In the genomic region with DNA sequence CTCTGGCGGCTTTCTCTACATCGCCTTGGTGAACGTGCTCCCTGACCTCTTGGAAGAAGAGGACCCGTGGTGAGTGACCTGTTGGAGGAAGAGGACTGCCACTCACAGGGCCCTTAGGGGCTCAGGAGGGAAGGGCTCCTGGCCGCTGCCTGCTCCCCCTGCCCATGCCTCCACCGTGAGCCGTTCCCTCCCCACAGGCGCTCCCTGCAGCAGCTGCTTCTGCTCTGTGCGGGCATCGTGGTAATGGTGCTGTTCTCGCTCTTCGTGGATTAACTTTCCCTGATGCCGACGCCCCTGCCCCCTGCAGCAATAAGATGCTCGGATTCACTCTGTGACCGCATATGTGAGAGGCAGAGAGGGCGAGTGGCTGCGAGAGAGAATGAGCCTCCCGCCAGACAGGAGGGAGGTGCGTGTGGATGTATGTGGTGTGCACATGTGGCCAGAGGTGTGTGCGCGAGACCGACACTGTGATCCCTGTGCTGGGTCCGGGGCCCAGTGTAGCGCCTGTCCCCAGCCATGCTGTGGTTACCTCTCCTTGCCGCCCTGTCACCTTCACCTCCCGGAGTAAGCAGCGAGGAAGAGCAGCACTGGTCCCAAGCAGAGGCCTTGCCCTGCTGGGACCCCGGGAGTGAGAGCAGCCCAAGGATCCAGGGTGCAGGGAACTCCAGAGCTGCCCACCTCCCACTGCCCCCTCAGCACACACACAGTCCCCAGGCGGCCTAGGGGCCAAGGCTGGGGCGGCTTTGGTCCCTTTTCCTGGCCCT, we compare ENCODE assay signal across 11 cellular contexts. TPM values are rescaled to one million over a fixed set of nuclear protein-coding genes. Genes with fewer than 3 reads are reported as not detected.
A peak's percentile ranks its signal among the peaks of the same experiment; 100 is the strongest.
DNase-seq lines count a peak whose midpoint lies in the region; ATAC-seq and TF ChIP-seq lines count a peak whose summit lies in the region.
"Had no signal": no experiment of that assay in that cellular context is flagged by ENCODE, and none has a peak within 500 bp of the region (broad histone marks: within the 10 kb centered on the region; RNA-seq: fewer than 3 reads in every experiment).

No MANE protein-coding gene starts in this region.

- no peak for TF ChIP-seq EP300 in upper lobe of left lung (IDR thresholded peaks at IDR 0.05)

- CTCF ChIA-PET in activated CD4-positive, alpha-beta T cell treated with anti-CD3 and anti-CD28 coated beads for 36 hours (lab: Charles Lee) = interaction anchor here (0.6 kb wide), 1 partner anchor 102 kb away, joined by 4 read pairs; no protein-coding TSS in a partner anchor
- CTCF ChIA-PET in activated CD4-positive, alpha-beta T cell treated with anti-CD3 and anti-CD28 coated beads, Interleukin-2, amount 10 ng/mL, durations not matched to agents 7 days and 5 days (lab: Charles Lee) = interaction anchor here (1.6 kb wide), 1 partner anchor 22 kb away, joined by 4 read pairs; no protein-coding TSS in a partner anchor

- H3K4me3 ChIP-seq in upper lobe of left lung = no peak overlapping the region

- H3K36me3 ChIP-seq in upper lobe of left lung = peaks cover 12 to 93% (median 59%) of the 10 kb centered on the region in 4 donors

- POLR2A ChIA-PET in activated CD4-positive, alpha-beta T cell treated with anti-CD3 and anti-CD28 coated beads for 36 hours (lab: Charles Lee) = no interaction called here
- POLR2A ChIA-PET in activated CD4-positive, alpha-beta T cell treated with anti-CD3 and anti-CD28 coated beads, Interleukin-2, amount 10 ng/mL, durations not matched to agents 7 days and 5 days (lab: Charles Lee) = no interaction called here

- peaks cover 32% of the 10 kb centered on the region for H3K36me3 Mint-ChIP-seq in activated CD4-positive, alpha-beta T cell treated with anti-CD3 and anti-CD28 coated beads for 36 hours (ENCODE audit: low read depth)
- H3K36me3 Mint-ChIP-seq in activated CD4-positive, alpha-beta T cell treated with anti-CD3 and anti-CD28 coated beads, Interleukin-2, amount 10 ng/mL, durations not matched to agents 7 days and 5 days (ENCODE audit: low read depth) = peaks cover 23% of the 10 kb centered on the region

- peak overlapping the region; percentile 53 for H3K27ac ChIP-seq in layer of hippocampus (ENCODE audit: low read depth, low read length)
- peak overlapping the region; percentile 79 to 90 (median 86) for H3K27ac ChIP-seq in upper lobe of left lung
- H3K27ac ChIP-seq: neutrophil had no signal

- H3K27me3 ChIP-seq in layer of hippocampus (ENCODE audit: control insufficient read depth, insufficient read depth, low read length) = no peaks in the 10 kb centered on the region
- no peaks in the 10 kb centered on the region for H3K27me3 ChIP-seq in upper lobe of left lung
- H3K27me3 ChIP-seq: neutrophil had no signal

- WGBS in upper lobe of left lung, 2 donors = 86 to 93% methylated on average over 24 to 28 of the region's 31 CpGs

- no peak for DNase-seq in activated CD4-positive, alpha-beta T cell treated with anti-CD3 and anti-CD28 coated beads for 36 hours
- no peak for DNase-seq in activated CD4-positive, alpha-beta T cell treated with anti-CD3 and anti-CD28 coated beads, Interleukin-2, amount 10 ng/mL, durations not matched to agents 7 days and 5 days
- DNase-seq in upper lobe of left lung (peak in 1 of 2 donors; percentile 61), cerebellar cortex (ENCODE audit: low spot score) (no peak), NCI-H1930 (lab: John Stamatoyannopoulos, UW) (no peak)
- DNase-seq: activated T-cell treated with anti-CD3 and anti-CD28 coated beads, Interleukin-2, amount 50 U/mL, for 72 hours; RPMI8226; stimulated activated naive CD4-positive, alpha-beta T cell had no signal

- H3K4me3 Mint-ChIP-seq in activated CD4-positive, alpha-beta T cell treated with anti-CD3 and anti-CD28 coated beads for 36 hours = no peak overlapping the region
- H3K4me3 Mint-ChIP-seq in activated CD4-positive, alpha-beta T cell treated with anti-CD3 and anti-CD28 coated beads, Interleukin-2, amount 10 ng/mL, durations not matched to agents 7 days and 5 days = no peak overlapping the region
- H3K4me3 Mint-ChIP-seq: activated T-cell treated with anti-CD3 and anti-CD28 coated beads, Interleukin-2, amount 50 U/mL, for 72 hours had no signal

- H3K27ac Mint-ChIP-seq in activated CD4-positive, alpha-beta T cell treated with anti-CD3 and anti-CD28 coated beads for 36 hours = peak overlapping the region; percentile 37
- no peak overlapping the region for H3K27ac Mint-ChIP-seq in activated CD4-positive, alpha-beta T cell treated with anti-CD3 and anti-CD28 coated beads, Interleukin-2, amount 10 ng/mL, durations not matched to agents 7 days and 5 days
- H3K27ac Mint-ChIP-seq: activated T-cell treated with anti-CD3 and anti-CD28 coated beads, Interleukin-2, amount 50 U/mL, for 72 hours had no signal

- H3K9me3 ChIP-seq in upper lobe of left lung = no peaks in the 10 kb centered on the region
- H3K9me3 ChIP-seq: neutrophil had no signal

- H3K4me1 Mint-ChIP-seq in activated CD4-positive, alpha-beta T cell treated with anti-CD3 and anti-CD28 coated beads for 36 hours = no peaks in the 10 kb centered on the region
- peaks cover 4% of the 10 kb centered on the region for H3K4me1 Mint-ChIP-seq in activated CD4-positive, alpha-beta T cell treated with anti-CD3 and anti-CD28 coated beads, Interleukin-2, amount 10 ng/mL, durations not matched to agents 7 days and 5 days

- no peak for ATAC-seq in activated CD4-positive, alpha-beta T cell treated with anti-CD3 and anti-CD28 coated beads for 36 hours
- ATAC-seq in upper lobe of left lung (ENCODE audit: low FRiP score in 2 of 2) = no peak

- intact Hi-C loops in activated CD4-positive, alpha-beta T cell treated with anti-CD3 and anti-CD28 coated beads for 36 hours (cut with DNase I, micrococcal nuclease) = no loop called here

- no peaks in the 10 kb centered on the region for H3K27me3 Mint-ChIP-seq in activated CD4-positive, alpha-beta T cell treated with anti-CD3 and anti-CD28 coated beads for 36 hours
- H3K27me3 Mint-ChIP-seq in activated CD4-positive, alpha-beta T cell treated with anti-CD3 and anti-CD28 coated beads, Interleukin-2, amount 10 ng/mL, durations not matched to agents 7 days and 5 days = no peaks in the 10 kb centered on the region

- peaks cover 30 to 55% (median 36%) of the 10 kb centered on the region in 4 donors for H3K4me1 ChIP-seq in upper lobe of left lung

- TF ChIP-seq POLR2A in upper lobe of left lung (IDR thresholded peaks at IDR 0.05) = no peak

- TF ChIP-seq CTCF in upper lobe of left lung (IDR thresholded peaks at IDR 0.05) = no peak

- no peaks in the 10 kb centered on the region for H3K9me3 Mint-ChIP-seq in activated CD4-positive, alpha-beta T cell treated with anti-CD3 and anti-CD28 coated beads for 36 hours (ENCODE audit: low read depth)
- H3K9me3 Mint-ChIP-seq in activated CD4-positive, alpha-beta T cell treated with anti-CD3 and anti-CD28 coated beads, Interleukin-2, amount 10 ng/mL, durations not matched to agents 7 days and 5 days = no peaks in the 10 kb centered on the region
- H3K9me3 Mint-ChIP-seq: activated T-cell treated with anti-CD3 and anti-CD28 coated beads, Interleukin-2, amount 50 U/mL, for 72 hours had no signal

RNA-seq across cellular contexts. Expression of gene SLC39A13, which starts 6.9 kb away (rescaled TPM):
- 10 to 100 TPM in 1 of 2 experiments, 1 to 10 TPM in 1; 8.6 to 10.7 TPM for total RNA-seq in activated CD4-positive, alpha-beta T cell treated with anti-CD3 and anti-CD28 coated beads for 36 hours
- total RNA-seq in activated CD4-positive, alpha-beta T cell treated with anti-CD3 and anti-CD28 coated beads, Interleukin-2, amount 10 ng/mL, durations not matched to agents 7 days and 5 days = 10 to 100 TPM; 22.4 to 28.1 TPM
- 10 to 100 TPM; 47.9 to 98.8 (median 62.8) TPM for total RNA-seq in upper lobe of left lung

RNA-seq across cellular contexts. Expression of gene PSMC3, which starts 11.0 kb away (rescaled TPM):
- 100 to 1,000 TPM; 147 to 167 TPM for total RNA-seq in activated CD4-positive, alpha-beta T cell treated with anti-CD3 and anti-CD28 coated beads for 36 hours
- total RNA-seq in activated CD4-positive, alpha-beta T cell treated with anti-CD3 and anti-CD28 coated beads, Interleukin-2, amount 10 ng/mL, durations not matched to agents 7 days and 5 days = 100 to 1,000 TPM; 153 to 162 TPM
- total RNA-seq in upper lobe of left lung = 100 to 1,000 TPM in 3 of 6 donors, 10 to 100 TPM in 3; 70.1 to 116 (median 99.8) TPM

RNA-seq across cellular contexts. Expression of gene RAPSN, which starts 33.7 kb away (rescaled TPM):
- under 1 TPM in 1 of 2 experiments, not detected in 1; 0.21 TPM for total RNA-seq in activated CD4-positive, alpha-beta T cell treated with anti-CD3 and anti-CD28 coated beads for 36 hours
- under 1 TPM; 0.48 to 0.50 TPM for total RNA-seq in activated CD4-positive, alpha-beta T cell treated with anti-CD3 and anti-CD28 coated beads, Interleukin-2, amount 10 ng/mL, durations not matched to agents 7 days and 5 days
- total RNA-seq in upper lobe of left lung = 1 to 10 TPM in 2 of 6 donors, under 1 TPM in 1, not detected in 3; 0.30 to 1.1 (median 1.0) TPM
- total RNA-seq: M059J had no signal

RNA-seq across cellular contexts. Expression of gene SPI1, which starts 36.9 kb away (rescaled TPM):
- total RNA-seq in activated CD4-positive, alpha-beta T cell treated with anti-CD3 and anti-CD28 coated beads for 36 hours = under 1 TPM; 0.11 to 0.30 TPM
- not detected for total RNA-seq in activated CD4-positive, alpha-beta T cell treated with anti-CD3 and anti-CD28 coated beads, Interleukin-2, amount 10 ng/mL, durations not matched to agents 7 days and 5 days
- 100 to 1,000 TPM in 5 of 6 donors, 10 to 100 TPM in 1; 52.8 to 275 (median 179) TPM for total RNA-seq in upper lobe of left lung
- total RNA-seq: M059J had no signal
